ENCODE assay signal across 12 cellular contexts in genomic region chr20:62475819-62476073, GRCh38. TPM values are rescaled to one million over a fixed set of nuclear protein-coding genes. Genes with fewer than 3 reads are reported as not detected.
A peak's percentile ranks its signal among the peaks of the same experiment; 100 is the strongest.
DNase-seq lines count a peak whose midpoint lies in the region; ATAC-seq and TF ChIP-seq lines count a peak whose summit lies in the region.
"Had no signal": no experiment of that assay in that cellular context is flagged by ENCODE, and none has a peak within 500 bp of the region (broad histone marks: within the 10 kb centered on the region; RNA-seq: fewer than 3 reads in every experiment).

GATA5 (minus strand) TSS chr20:62475995; CDS start chr20:62475521, 474 bp downstream.

- H3K27ac Mint-ChIP-seq in naive thymus-derived CD8-positive, alpha-beta T cell: no peak within 1 kb of the TSS
- H3K27ac Mint-ChIP-seq in activated CD4-positive, alpha-beta memory T cell treated with anti-CD3 and anti-CD28 coated beads, Interleukin-2, amount 10 ng/mL, durations not matched to agents 7 days and 5 days: no peak within 1 kb of the TSS
- H3K27ac Mint-ChIP-seq: immature natural killer cell had no signal

- no peak for ATAC-seq in heart right ventricle
- no peak for ATAC-seq in naive thymus-derived CD8-positive, alpha-beta T cell

- H3K4me1 Mint-ChIP-seq in naive thymus-derived CD8-positive, alpha-beta T cell: peaks cover 6 to 16% (median 8%) of the 10 kb centered on the region in 4 donors
- no peaks in the 10 kb centered on the region for H3K4me1 Mint-ChIP-seq in activated CD4-positive, alpha-beta memory T cell treated with anti-CD3 and anti-CD28 coated beads, Interleukin-2, amount 10 ng/mL, durations not matched to agents 7 days and 5 days

- H3K27me3 ChIP-seq in heart right ventricle: peaks cover 33 to 92% (median 70%) of the 10 kb centered on the region in 7 donors
- peaks cover 4 to 96% (median 47%) of the 10 kb centered on the region in 4 donors for H3K27me3 ChIP-seq in esophagus muscularis mucosa
- peaks cover 21% of the 10 kb centered on the region for H3K27me3 ChIP-seq in vagina

- no peaks in the 10 kb centered on the region for H3K36me3 ChIP-seq in heart right ventricle
- no peaks in the 10 kb centered on the region for H3K36me3 ChIP-seq in esophagus muscularis mucosa
- H3K36me3 ChIP-seq in vagina: no peaks in the 10 kb centered on the region

- H3K4me1 ChIP-seq in heart right ventricle: peaks cover 0 to 20% (median 12%) of the 10 kb centered on the region in 9 donors
- peaks cover 11 to 31% (median 30%) of the 10 kb centered on the region in 4 donors for H3K4me1 ChIP-seq in esophagus muscularis mucosa
- H3K4me1 ChIP-seq in vagina: peaks cover 27% of the 10 kb centered on the region

- H3K4me3 Mint-ChIP-seq in naive thymus-derived CD8-positive, alpha-beta T cell: peak within 1 kb of the TSS in 8 of 10 donors; percentile 8 to 82 (median 56)
- H3K4me3 Mint-ChIP-seq in activated CD4-positive, alpha-beta memory T cell treated with anti-CD3 and anti-CD28 coated beads, Interleukin-2, amount 10 ng/mL, durations not matched to agents 7 days and 5 days: no peak within 1 kb of the TSS

- no peak for TF ChIP-seq CTCF in heart right ventricle (IDR thresholded peaks at IDR 0.05)
- TF ChIP-seq CTCF in esophagus muscularis mucosa (IDR thresholded peaks at IDR 0.05): no peak
- TF ChIP-seq CTCF in vagina (IDR thresholded peaks at IDR 0.05): no peak
- no peak for TF ChIP-seq CTCF in lower leg skin (IDR thresholded peaks at IDR 0.05)

- WGBS in heart right ventricle, 2 donors: 0% methylated on average over 8 to 34 of the region's 36 CpGs
- 0% methylated on average over 10 of the region's 36 CpGs for WGBS in esophagus muscularis mucosa
- 0 to 1% methylated on average over 11 to 15 of the region's 36 CpGs for WGBS in lower leg skin, 2 donors

- peaks cover 0 to 2% (median 0%) of the 10 kb centered on the region in 3 donors for H3K36me3 Mint-ChIP-seq in naive thymus-derived CD8-positive, alpha-beta T cell
- no peaks in the 10 kb centered on the region for H3K36me3 Mint-ChIP-seq in activated CD4-positive, alpha-beta memory T cell treated with anti-CD3 and anti-CD28 coated beads, Interleukin-2, amount 10 ng/mL, durations not matched to agents 7 days and 5 days (ENCODE audit: low read depth)
- H3K36me3 Mint-ChIP-seq: immature natural killer cell had no signal

- no peaks in the 10 kb centered on the region for H3K9me3 ChIP-seq in heart right ventricle
- H3K9me3 ChIP-seq in esophagus muscularis mucosa: no peaks in the 10 kb centered on the region
- H3K9me3 ChIP-seq in vagina: no peaks in the 10 kb centered on the region

- POLR2A ChIA-PET in naive thymus-derived CD8-positive, alpha-beta T cell (lab: Charles Lee): no interaction called here
- POLR2A ChIA-PET in activated CD4-positive, alpha-beta memory T cell treated with anti-CD3 and anti-CD28 coated beads, Interleukin-2, amount 10 ng/mL, durations not matched to agents 7 days and 5 days (lab: Charles Lee): no interaction called here

- H3K4me3 ChIP-seq in heart right ventricle: peak within 1 kb of the TSS; percentile 9 to 59 (median 46)
- peak within 1 kb of the TSS; percentile 32 to 55 (median 38) for H3K4me3 ChIP-seq in esophagus muscularis mucosa
- H3K4me3 ChIP-seq in vagina: peak within 1 kb of the TSS; percentile 33 to 50
- H3K4me3 ChIP-seq in lower leg skin (ENCODE audit: low read depth, poor library complexity, severe bottlenecking): no peak within 1 kb of the TSS

- H3K27ac ChIP-seq in heart right ventricle: peak within 1 kb of the TSS in 2 of 10 donors; percentile 14 to 41
- no peak within 1 kb of the TSS for H3K27ac ChIP-seq in esophagus muscularis mucosa (replicated peaks in 1 of 4)
- H3K27ac ChIP-seq in vagina: no peak within 1 kb of the TSS

- peaks cover 13 to 56% (median 36%) of the 10 kb centered on the region in 5 donors for H3K27me3 Mint-ChIP-seq in naive thymus-derived CD8-positive, alpha-beta T cell
- H3K27me3 Mint-ChIP-seq in activated CD4-positive, alpha-beta memory T cell treated with anti-CD3 and anti-CD28 coated beads, Interleukin-2, amount 10 ng/mL, durations not matched to agents 7 days and 5 days: peaks cover 42% of the 10 kb centered on the region

- TF ChIP-seq POLR2A in esophagus muscularis mucosa (IDR thresholded peaks at IDR 0.05; ENCODE audit: low read depth) (no peak), vagina (IDR thresholded peaks at IDR 0.05) (no peak), lower leg skin (IDR thresholded peaks at IDR 0.05) (no peak)

- H3K9me3 Mint-ChIP-seq in naive thymus-derived CD8-positive, alpha-beta T cell: no peaks in the 10 kb centered on the region
- H3K9me3 Mint-ChIP-seq in activated CD4-positive, alpha-beta memory T cell treated with anti-CD3 and anti-CD28 coated beads, Interleukin-2, amount 10 ng/mL, durations not matched to agents 7 days and 5 days: no peaks in the 10 kb centered on the region
- H3K9me3 Mint-ChIP-seq: immature natural killer cell had no signal

- CTCF ChIA-PET in activated CD4-positive, alpha-beta memory T cell treated with anti-CD3 and anti-CD28 coated beads, Interleukin-2, amount 10 ng/mL, durations not matched to agents 7 days and 5 days (lab: Charles Lee): no interaction called here

- intact Hi-C loops in heart right ventricle (cut with DNase I) (no loop called here), cardiac septum (cut with DNase I) (no loop called here), esophagus muscularis mucosa (cut with DNase I) (no loop called here), vagina (cut with DNase I) (no loop called here), lower leg skin (cut with DNase I; ENCODE audit: low total_unique reads) (no loop called here)

- DNase-seq in heart right ventricle: no peak
- DNase-seq in cardiac septum (ENCODE audit: low spot score): no peak
- no peak for DNase-seq in esophagus muscularis mucosa (ENCODE audit: extremely low spot score)
- no peak for DNase-seq in naive thymus-derived CD8-positive, alpha-beta T cell
- DNase-seq in vagina (ENCODE audit: extremely low spot score in 2 of 2): no peak
- no peak for DNase-seq in activated CD4-positive, alpha-beta memory T cell treated with anti-CD3 and anti-CD28 coated beads, Interleukin-2, amount 10 ng/mL, durations not matched to agents 7 days and 5 days
- DNase-seq in occipital lobe (lab: John Stamatoyannopoulos, UW): no peak
- no peak for DNase-seq in lower leg skin (ENCODE audit: low spot score in 2 of 2)
- DNase-seq: activated CD4-positive, CD25-positive, alpha-beta regulatory T cell treated with anti-CD3 and anti-CD28 coated beads, Interleukin-2, amount 50 U/mL, for 72 hours; activated naive CD4-positive, alpha-beta T cell treated with Interleukin-2 at 50 U/mL for 16 hours; immature natural killer cell; posterior cingulate gyrus had no signal

- no peak for TF ChIP-seq EP300 in esophagus muscularis mucosa (IDR thresholded peaks at IDR 0.05)

RNA-seq across cellular contexts. Expression of gene GATA5, which starts in this region (rescaled TPM):
- total RNA-seq in heart right ventricle (1 to 10 TPM in 2 of 10 donors, under 1 TPM in 8; 0.11 to 5.1 (median 0.60) TPM), cardiac septum (1.0 TPM), esophagus muscularis mucosa (under 1 TPM in 3 of 4 donors, not detected in 1; 0.33 to 0.78 (median 0.46) TPM), vagina (7.9 TPM), occipital lobe (0.16 TPM), lower leg skin (1 to 10 TPM in 3 of 4 donors, not detected in 1; 1.1 to 2.4 (median 1.6) TPM)
- polyA plus RNA-seq in heart right ventricle: 1 to 10 TPM in 1 of 2 donors, under 1 TPM in 1; 0.30 to 1.2 TPM
- not detected for total RNA-seq in naive thymus-derived CD8-positive, alpha-beta T cell
- not detected for polyA plus RNA-seq in naive thymus-derived CD8-positive, alpha-beta T cell
- not detected for total RNA-seq in activated CD4-positive, alpha-beta memory T cell treated with anti-CD3 and anti-CD28 coated beads, Interleukin-2, amount 10 ng/mL, durations not matched to agents 7 days and 5 days
- polyA plus RNA-seq: immature natural killer cell had no signal
